8 cellular contexts compared by ENCODE assay signal in genomic region chr6:159693128-159693893, GRCh38. TPM values are rescaled to one million over a fixed set of nuclear protein-coding genes. Genes with fewer than 3 reads are reported as not detected.
A peak's percentile ranks its signal among the peaks of the same experiment; 100 is the strongest.
DNase-seq lines count a peak whose midpoint lies in the region; ATAC-seq, FAIRE-seq and TF ChIP-seq lines count a peak whose summit lies in the region.

Gene SOD2, minus strand, starts transcription at chr6:159693241. Its CDS starts 74 bp downstream, at chr6:159693167.

- H3K27me3 Mint-ChIP-seq in WTC11 (ENCODE audit: low read depth) (no peaks in the 10 kb centered on the region; the same call in 1 of the 2 replicates), immature natural killer cell (ENCODE audit: low read depth in 3 of 3) (peaks cover 0 to 10% (median 4%) of the 10 kb centered on the region in 3 donors)

- TF ChIP-seq CTCF in AG04450 (IDR thresholded peaks at IDR 0.05; ENCODE audit: low read depth, low read length) (no peak), WTC11 (IDR thresholded peaks at IDR 0.05) (no peak), bronchial epithelial cell (IDR thresholded peaks at IDR 0.05; ENCODE audit: insufficient read depth, low read length, severe bottlenecking) (no peak), spleen (IDR thresholded peaks at IDR 0.05 in 8 of 11, conservative IDR thresholded peaks at IDR 0.05 in 3 of 11) (peak in 3 of 11 experiments; percentile 13 to 30 (median 14))

- peak; percentile 68 for ATAC-seq in GM18870 (IDR thresholded peaks at IDR 0.05; ENCODE audit: unreplicated experiment)
- ATAC-seq in HG03103 (IDR thresholded peaks at IDR 0.05; ENCODE audit: low read depth, unreplicated experiment) = peak; percentile 68
- ATAC-seq in WTC11 = peak; percentile 81

- H3K36me3 Mint-ChIP-seq in WTC11 = peaks cover 7% of the 10 kb centered on the region
- peaks cover 8 to 13% (median 12%) of the 10 kb centered on the region in 3 donors for H3K36me3 Mint-ChIP-seq in immature natural killer cell

- POLR2A ChIA-PET in AG04450 (lab: Yijun Ruan, JAX) = interaction anchor here (0.6 to 4.4 kb wide), 6 partner anchors 11 to 96 kb away, joined by 3 to 31 read pairs (median 5); partner anchors contain the start of genes ACAT2, MRPL18, TCP1 and WTAP
- POLR2A ChIA-PET in WTC11 (lab: Charles Lee) = interaction anchor here (0.6 to 3.0 kb wide), 4 partner anchors 34 to 1815 kb away, joined by 3 to 20 read pairs (median 4); partner anchors contain the start of gene WTAP

- WGBS in spleen, 5 donors = 0 to 1% (median 0%) methylated on average over 39 to 74 of the region's 74 CpGs

- peak within 1 kb of the TSS; percentile 94 for H3K4me3 ChIP-seq in AG04450 (ENCODE audit: low read depth, low read length)
- peak within 1 kb of the TSS; percentile 70 for H3K4me3 ChIP-seq in bronchial epithelial cell (ENCODE audit: low read depth, low read length)
- peak within 1 kb of the TSS; percentile 88 to 96 (median 94) for H3K4me3 ChIP-seq in spleen

- H3K27ac ChIP-seq in AG04450 (ENCODE audit: low read depth, low read length) = peak within 1 kb of the TSS; percentile 78
- H3K27ac ChIP-seq in spleen = peak within 1 kb of the TSS; percentile 92 to 98 (median 97)

- CTCF ChIA-PET in AG04450 (lab: Charles Lee) = no interaction called here
- CTCF ChIA-PET in WTC11 (lab: Charles Lee) = interaction anchor here (1.1 to 2.8 kb wide), 3 partner anchors 33 to 97 kb away, joined by 3 to 8 read pairs (median 8); partner anchors contain the start of genes MRPL18 and TCP1

- H3K27ac Mint-ChIP-seq in WTC11 = peak within 1 kb of the TSS; percentile 84
- H3K27ac Mint-ChIP-seq in immature natural killer cell = peak within 1 kb of the TSS; percentile 83 to 94 (median 93)

- H3K4me3 Mint-ChIP-seq in WTC11 (peak within 1 kb of the TSS; percentile 85), immature natural killer cell (peak within 1 kb of the TSS; percentile 90 to 95 (median 93))

- no peak for FAIRE-seq in bronchial epithelial cell (lab: Jason Lieb, UNC)

- DNase-seq in AG04450 (ENCODE audit: low read depth, low spot score) = peak; percentile 58
- peak; percentile 19 for DNase-seq in NCI-H2196 treated with DMSO at 0.1 percent for 48 hours (lab: John Stamatoyannopoulos, UW; ENCODE audit: unreplicated experiment)
- DNase-seq in WTC11 (ENCODE audit: low spot score) = peak; percentile 87
- DNase-seq in bronchial epithelial cell (ENCODE audit: low read depth) = peak; percentile 44
- DNase-seq in immature natural killer cell = peak; percentile 84 to 85 (median 84)
- DNase-seq in spleen = peak; percentile 97

- H3K27me3 ChIP-seq in AG04450 (ENCODE audit: control insufficient read depth, insufficient read depth, low read length) = no peaks in the 10 kb centered on the region
- no peaks in the 10 kb centered on the region for H3K27me3 ChIP-seq in bronchial epithelial cell (ENCODE audit: control insufficient read depth, insufficient read depth, low read length)
- H3K27me3 ChIP-seq in spleen (replicated peaks in 1 of 7) = no peaks in the 10 kb centered on the region

- no peaks in the 10 kb centered on the region for H3K9me3 ChIP-seq in AG04450 (ENCODE audit: control insufficient read depth, insufficient read depth, low read length)
- no peaks in the 10 kb centered on the region for H3K9me3 ChIP-seq in spleen

- H3K36me3 ChIP-seq in bronchial epithelial cell (ENCODE audit: control insufficient read depth, insufficient read depth, low read length) (peaks cover 4% of the 10 kb centered on the region), spleen (peaks cover 0 to 30% (median 6%) of the 10 kb centered on the region in 6 donors)

- H3K4me1 Mint-ChIP-seq in WTC11 (peaks cover 25% of the 10 kb centered on the region), immature natural killer cell (peaks cover 29 to 30% of the 10 kb centered on the region in 2 donors)

- H3K9me3 Mint-ChIP-seq in WTC11 = no peaks in the 10 kb centered on the region
- H3K9me3 Mint-ChIP-seq in immature natural killer cell = no peaks in the 10 kb centered on the region

- H3K4me1 ChIP-seq in spleen = peaks cover 35 to 66% (median 55%) of the 10 kb centered on the region in 6 donors

- peak; percentile 39 to 87 (median 68) for TF ChIP-seq POLR2A in spleen (IDR thresholded peaks at IDR 0.05)

- intact Hi-C loops in spleen (cut with DNase I; ENCODE audit: low total_unique reads) = loop anchor here (5.0 kb wide), 1 partner anchor 34 kb away; the partner anchor contains the start of gene WTAP

TF ChIP-seq in WTC11, 78 proteins besides CTCF, POLR2A, EP300 and RAD21 (continues in another document):
- TF ChIP-seq TCF7 (CRISPR knock-in tag; IDR thresholded peaks at IDR 0.05; ENCODE audit: low read depth) (no peak), SP1 (CRISPR knock-in tag; conservative IDR thresholded peaks at IDR 0.05) (peak; percentile 86), JUN (CRISPR knock-in tag; IDR thresholded peaks at IDR 0.05) (peak; percentile 53; the same call in 1 of the 2 replicates), ZNF121 (CRISPR knock-in tag; IDR thresholded peaks at IDR 0.05) (peak; percentile 91), GABPB1 (CRISPR knock-in tag; IDR thresholded peaks at IDR 0.05) (peak; percentile 50), ATF2 (CRISPR knock-in tag; IDR thresholded peaks at IDR 0.05; ENCODE audit: borderline replicate concordance, low read depth) (no peak), ARID4B (CRISPR knock-in tag; IDR thresholded peaks at IDR 0.05; ENCODE audit: borderline replicate concordance) (peak; percentile 75), TEAD4 (CRISPR knock-in tag; IDR thresholded peaks at IDR 0.05) (peak; percentile 38; the same call in 1 of the 2 replicates), FOXP4 (CRISPR knock-in tag; IDR thresholded peaks at IDR 0.05) (peak; percentile 14; the same call in 1 of the 2 replicates), SMAD4 (CRISPR knock-in tag; IDR thresholded peaks at IDR 0.05) (peak; percentile 13; the same call in 1 of the 2 replicates), SOX15 (CRISPR knock-in tag; IDR thresholded peaks at IDR 0.05) (no peak), TEAD1 (CRISPR knock-in tag; IDR thresholded peaks at IDR 0.05) (peak; percentile 88)

RNA-seq across cellular contexts. Expression of gene SOD2, which starts in this region (rescaled TPM):
- 126 and 194 TPM in 2 replicates for polyA plus RNA-seq in AG04450 (2011; rRNA removed)
- polyA minus RNA-seq in AG04450 (2011; rRNA and poly(A)+ RNA removed) = 205 and 289 TPM in 2 replicates
- 79.8 to 86.3 TPM (median 82.6 TPM) in 3 replicates for total RNA-seq in WTC11 (2021)
- 62.5 and 71.3 TPM in 2 replicates for total RNA-seq in bronchial epithelial cell
- 10 to 100 TPM; 54.5 to 73.0 (median 54.6) TPM for polyA plus RNA-seq in immature natural killer cell
- total RNA-seq in spleen = 100 to 1,000 TPM; 163 to 463 (median 267) TPM
- polyA plus RNA-seq in spleen = 100 to 1,000 TPM in 1 of 3 donors, 10 to 100 TPM in 2; 60.3 to 169 (median 83.2) TPM

Comparison
In these comparisons a context has a peak if more than half of its experiments do, and no peak if none do; other contexts are left out.
1. Peak in every context shown above with its lines: DNase-seq, ATAC-seq, H3K4me3 ChIP-seq and H3K27ac ChIP-seq.
2. DNase-seq: peak in every context shown above with its lines; median percentile 97 in spleen; 87 in WTC11; 84 in immature natural killer cell; 58 in AG04450; 44 in bronchial epithelial cell; 19 in NCI-H2196 treated with DMSO at 0.1 percent for 48 hours.